ENCODE assay signal across 10 cellular contexts in genomic region chr12:103336940-103337339, GRCh38.
"Had no signal": no experiment of that assay in that cellular context is flagged by ENCODE, and none has a peak within 500 bp of the region (broad histone marks: within the 10 kb centered on the region; RNA-seq: fewer than 3 reads in every experiment).

No MANE protein-coding gene starts in this region.

- H3K4me3 Mint-ChIP-seq: HFFc6, IgD-negative memory B cell had no signal

- DNase-seq: GM23248, GOT3, H7, HFFc6, KBM-7 had no signal

- H3K36me3 ChIP-seq: HAP-1 had no signal

- H3K27ac ChIP-seq: GM23248, HL-60 had no signal

- H3K27ac Mint-ChIP-seq: HFFc6, IgD-negative memory B cell had no signal

- H3K4me1 ChIP-seq: HAP-1 had no signal

- H3K4me3 ChIP-seq: GM23248, HAP-1 had no signal

- H3K9me3 ChIP-seq: HAP-1 had no signal

- H3K27me3 Mint-ChIP-seq: IgD-negative memory B cell had no signal

- ATAC-seq: HCT116, HepG2 had no signal
